ENCODE assay signal across 21 cellular contexts in genomic region chr10:131891929-131892816, GRCh38. TPM values are rescaled to one million over a fixed set of nuclear protein-coding genes. Genes with fewer than 3 reads are reported as not detected.
A peak's percentile ranks its signal among the peaks of the same experiment; 100 is the strongest.
DNase-seq lines count a peak whose midpoint lies in the region; ATAC-seq and TF ChIP-seq lines count a peak whose summit lies in the region.
"Had no signal": no experiment of that assay in that cellular context is flagged by ENCODE, and none has a peak within 500 bp of the region (broad histone marks: within the 10 kb centered on the region; RNA-seq: fewer than 3 reads in every experiment).

No MANE protein-coding gene starts in this region.

- peaks cover 13% of the 10 kb centered on the region for H3K4me1 ChIP-seq in CD8-positive, alpha-beta memory T cell (ENCODE audit: insufficient read depth, low read length)
- H3K4me1 ChIP-seq in GM23338 (ENCODE audit: insufficient read depth) (no peaks in the 10 kb centered on the region), neuronal stem cell (ENCODE audit: control insufficient read depth in 2 of 2, insufficient read depth in 1 of 2, low read depth in 1 of 2, low read length in 2 of 2) (peaks cover 1 to 3% of the 10 kb centered on the region in 2 donors), HAP-1 (peaks cover 6% of the 10 kb centered on the region; the same call in 1 of the 2 replicates)

- H3K14ac ChIP-seq in neuronal stem cell (ENCODE audit: low read length), result no peak overlapping the region

- H3K23ac ChIP-seq in neuronal stem cell (ENCODE audit: low read depth, low read length, poor library complexity), result peak overlapping the region; percentile 6

- no peaks in the 10 kb centered on the region for H3K9me3 Mint-ChIP-seq in CD8-positive, alpha-beta memory T cell
- H3K9me3 Mint-ChIP-seq in GM23338, result no peaks in the 10 kb centered on the region
- H3K9me3 Mint-ChIP-seq in chondrocyte (ENCODE audit: low read depth), result no peaks in the 10 kb centered on the region
- H3K9me3 Mint-ChIP-seq: CD8-positive, alpha-beta T cell had no signal

- no peak overlapping the region for H3K4me3 Mint-ChIP-seq in CD8-positive, alpha-beta memory T cell
- H3K4me3 Mint-ChIP-seq in GM23338 (no peak overlapping the region), chondrocyte (ENCODE audit: unreplicated experiment) (no peak overlapping the region)
- H3K4me3 Mint-ChIP-seq: CD8-positive, alpha-beta T cell had no signal

- peaks cover 0 to 8% of the 10 kb centered on the region in 2 donors for H3K27me3 Mint-ChIP-seq in CD8-positive, alpha-beta memory T cell
- H3K27me3 Mint-ChIP-seq in GM23338 (ENCODE audit: insufficient read depth, low read depth, poor library complexity) (peaks cover 6% of the 10 kb centered on the region), chondrocyte (ENCODE audit: low read depth) (peaks cover 26% of the 10 kb centered on the region)

- ATAC-seq in GM23338, result no peak
- ATAC-seq: CD8-positive, alpha-beta T cell had no signal

- no peaks in the 10 kb centered on the region for H3K36me3 ChIP-seq in CD8-positive, alpha-beta memory T cell (ENCODE audit: insufficient read depth, low read length)
- no peaks in the 10 kb centered on the region for H3K36me3 ChIP-seq in GM23338 (ENCODE audit: insufficient read depth)
- no peaks in the 10 kb centered on the region for H3K36me3 ChIP-seq in neuronal stem cell (replicated peaks in 1 of 2; ENCODE audit: control insufficient read depth in 2 of 2, insufficient read depth in 2 of 2, low read length in 2 of 2)
- H3K36me3 ChIP-seq in HAP-1 (replicated peaks), result no peaks in the 10 kb centered on the region

- TF ChIP-seq CTCF in GM23338 (conservative IDR thresholded peaks at IDR 0.05; ENCODE audit: low read depth in 2 of 2), result no peak
- TF ChIP-seq CTCF in chondrocyte (IDR thresholded peaks at IDR 0.05), result no peak

- H3K4me2 ChIP-seq in GM23338 (no peak overlapping the region), neuronal stem cell (ENCODE audit: insufficient read depth, low read length, poor library complexity, severe bottlenecking) (peak overlapping the region; percentile 41)

- H3K27ac ChIP-seq in CD8-positive, alpha-beta memory T cell (ENCODE audit: low read depth, low read length), result peak overlapping the region; percentile 64
- H3K27ac ChIP-seq in GM23338 (ENCODE audit: low read depth) (no peak overlapping the region), neuronal stem cell (replicated peaks; ENCODE audit: low read length) (no peak overlapping the region)
- H3K27ac ChIP-seq: C4-2B, GM23248 had no signal

- H3K36me3 Mint-ChIP-seq in CD8-positive, alpha-beta memory T cell, result no peaks in the 10 kb centered on the region
- H3K36me3 Mint-ChIP-seq in GM23338 (ENCODE audit: low read depth), result no peaks in the 10 kb centered on the region
- no peaks in the 10 kb centered on the region for H3K36me3 Mint-ChIP-seq in chondrocyte (ENCODE audit: low read depth)
- H3K36me3 Mint-ChIP-seq: CD8-positive, alpha-beta T cell had no signal

- H3K9me2 ChIP-seq in GM23338 (ENCODE audit: insufficient read depth), result no peaks in the 10 kb centered on the region

- no peak overlapping the region for H2BK15ac ChIP-seq in neuronal stem cell (ENCODE audit: low read length)

- H3K27me3 ChIP-seq in CD8-positive, alpha-beta memory T cell (ENCODE audit: insufficient read depth, low read length, poor library complexity, severe bottlenecking), result no peaks in the 10 kb centered on the region
- H3K27me3 ChIP-seq in GM23338 (ENCODE audit: insufficient read depth), result no peaks in the 10 kb centered on the region
- peaks cover 0 to 41% (median 3%) of the 10 kb centered on the region in 3 experiments for H3K27me3 ChIP-seq in neuronal stem cell (ENCODE audit: control insufficient read depth in 3 of 3, insufficient read depth in 3 of 3, low read depth in 1 of 3, low read length in 3 of 3)
- H3K27me3 ChIP-seq in HAP-1 (ENCODE audit: low read depth), result no peaks in the 10 kb centered on the region

- no peak overlapping the region for H3K4me3 ChIP-seq in CD8-positive, alpha-beta memory T cell (ENCODE audit: low read length)
- no peak overlapping the region for H3K4me3 ChIP-seq in GM23338
- H3K4me3 ChIP-seq in neuronal stem cell (ENCODE audit: low read length in 2 of 2), result no peak overlapping the region
- no peak overlapping the region for H3K4me3 ChIP-seq in HAP-1
- H3K4me3 ChIP-seq: GM23248 had no signal

- no peaks in the 10 kb centered on the region for H3F3A ChIP-seq in GM23338 (replicated peaks; ENCODE audit: low read depth)

- H3K18ac ChIP-seq in neuronal stem cell (ENCODE audit: low read length), result peak overlapping the region; percentile 39

- H2AFZ ChIP-seq in GM23338, result peak overlapping the region; percentile 86; the same call in 1 of the 2 replicates
- no peak overlapping the region for H2AFZ ChIP-seq in neuronal stem cell (ENCODE audit: low read length)
- H2AFZ ChIP-seq: GM23248 had no signal

- CTCF ChIA-PET in CD8-positive, alpha-beta memory T cell (lab: Charles Lee), result interaction anchor here (1.7 kb wide), 1 partner anchor 130 kb away, joined by 8 read pairs; no protein-coding TSS in a partner anchor

- no peak overlapping the region for H3K4ac ChIP-seq in neuronal stem cell (ENCODE audit: low read length)

- H2BK5ac ChIP-seq in neuronal stem cell (ENCODE audit: low read length), result no peak overlapping the region

- H3K4me1 Mint-ChIP-seq in CD8-positive, alpha-beta memory T cell, result peaks cover 19 to 22% (median 22%) of the 10 kb centered on the region in 3 donors
- peaks cover 7% of the 10 kb centered on the region for H3K4me1 Mint-ChIP-seq in GM23338
- H3K4me1 Mint-ChIP-seq in chondrocyte (ENCODE audit: low read depth), result no peaks in the 10 kb centered on the region

- H3K79me1 ChIP-seq in neuronal stem cell (ENCODE audit: low read depth, low read length), result no peaks in the 10 kb centered on the region

- in situ Hi-C loops in HAP-1 (cut with MboI; ENCODE audit: low sequenced_read_pairs), result no loop called here
- in situ Hi-C loops in G401 (cut with HindIII; ENCODE audit: low sequenced_read_pairs), result no loop called here

- H2AK5ac ChIP-seq in neuronal stem cell (ENCODE audit: low read depth, low read length), result no peak overlapping the region

- POLR2A ChIA-PET in CD8-positive, alpha-beta memory T cell (lab: Charles Lee), result no interaction called here

- no peak overlapping the region for H2BK12ac ChIP-seq in neuronal stem cell (ENCODE audit: low read length)

- H2BK120ac ChIP-seq in neuronal stem cell (ENCODE audit: low read depth, low read length), result no peak overlapping the region

- H4K91ac ChIP-seq in neuronal stem cell (ENCODE audit: low read depth, low read length, poor library complexity), result no peak overlapping the region

- no peaks in the 10 kb centered on the region for H3K9me3 ChIP-seq in CD8-positive, alpha-beta memory T cell (ENCODE audit: low read length)
- H3K9me3 ChIP-seq in neuronal stem cell (replicated peaks in 1 of 2; ENCODE audit: control insufficient read depth in 2 of 2, insufficient read depth in 1 of 2, low read depth in 1 of 2, low read length in 2 of 2) (no peaks in the 10 kb centered on the region), HAP-1 (no peaks in the 10 kb centered on the region)

- peak in 1 of 5 donors; percentile 33 for DNase-seq in CD8-positive, alpha-beta memory T cell
- DNase-seq in GM23338 (ENCODE audit: low spot score) (no peak), chondrocyte (ENCODE audit: low spot score) (peak; percentile 86), neuronal stem cell (ENCODE audit: low spot score) (no peak), HAP-1 (ENCODE audit: low spot score in 2 of 2) (no peak), NK-92 (lab: John Stamatoyannopoulos, UW; ENCODE audit: unreplicated experiment) (no peak), G401 (ENCODE audit: low spot score) (no peak), HK-2 (ENCODE audit: unreplicated experiment) (no peak)
- DNase-seq: CD8-positive, alpha-beta T cell; GM23248; KBM-7; MV-4-11; NCI-H1105; NCI-H1930; NCI-H2107; NCI-H446; NCI-H774; NK-92 treated with Interleukin-12 subunit alpha and Interleukin-12 subunit beta, amount 100 ng/mL, for 24 hours; PC-3; SHP77 had no signal

- H4K8ac ChIP-seq in neuronal stem cell (ENCODE audit: low read depth, low read length), result no peak overlapping the region

- WGBS in neuronal stem cell (ENCODE audit: extremely low coverage in 2 of 2, insufficient read length in 2 of 2, insufficient replicate concordance in 1 of 2), 2 donors, result no CpG with 5 or more reads among the region's 29 CpGs

- H3K79me2 ChIP-seq in GM23338 (replicated peaks; ENCODE audit: insufficient read depth), result no peaks in the 10 kb centered on the region

- peak overlapping the region in 1 of 8 donors; percentile 7 for H3K27ac Mint-ChIP-seq in CD8-positive, alpha-beta memory T cell
- no peak overlapping the region for H3K27ac Mint-ChIP-seq in GM23338
- no peak overlapping the region for H3K27ac Mint-ChIP-seq in chondrocyte (ENCODE audit: unreplicated experiment)
- H3K27ac Mint-ChIP-seq: CD8-positive, alpha-beta T cell had no signal

- H4K20me1 ChIP-seq in GM23338 (replicated peaks; ENCODE audit: insufficient read depth), result no peaks in the 10 kb centered on the region

- no peak overlapping the region for H3K9ac ChIP-seq in neuronal stem cell (ENCODE audit: low read depth, low read length, poor library complexity)
- H3K9ac ChIP-seq: GM23248 had no signal

TF ChIP-seq in GM23338, 12 proteins besides CTCF, POLR2A, EP300 and RAD21:
- no peak for TF ChIP-seq CREB1 (CRISPR knock-in tag; IDR thresholded peaks at IDR 0.05; ENCODE audit: low read depth)
- TF ChIP-seq EZH2phosphoT487 (IDR thresholded peaks at IDR 0.05; ENCODE audit: unreplicated experiment), result no peak
- TF ChIP-seq POLR2AphosphoS5 (IDR thresholded peaks at IDR 0.05; ENCODE audit: low read depth), result no peak
- TF ChIP-seq, protein P1, sequence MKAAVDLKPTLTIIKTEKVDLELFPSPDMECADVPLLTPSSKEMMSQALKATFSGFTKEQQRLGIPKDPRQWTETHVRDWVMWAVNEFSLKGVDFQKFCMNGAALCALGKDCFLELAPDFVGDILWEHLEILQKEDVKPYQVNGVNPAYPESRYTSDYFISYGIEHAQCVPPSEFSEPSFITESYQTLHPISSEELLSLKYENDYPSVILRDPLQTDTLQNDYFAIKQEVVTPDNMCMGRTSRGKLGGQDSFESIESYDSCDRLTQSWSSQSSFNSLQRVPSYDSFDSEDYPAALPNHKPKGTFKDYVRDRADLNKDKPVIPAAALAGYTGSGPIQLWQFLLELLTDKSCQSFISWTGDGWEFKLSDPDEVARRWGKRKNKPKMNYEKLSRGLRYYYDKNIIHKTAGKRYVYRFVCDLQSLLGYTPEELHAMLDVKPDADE (IDR thresholded peaks at IDR 0.05), result no peak

RNA-seq across cellular contexts. Expression of gene PPP2R2D, which starts 8.6 kb away (rescaled TPM):
- 10 to 100 TPM; 23.5 to 24.5 TPM for total RNA-seq in CD8-positive, alpha-beta memory T cell
- polyA plus RNA-seq in CD8-positive, alpha-beta memory T cell, result 34.0 TPM
- 33.7 and 35.8 TPM in 2 replicates for total RNA-seq in GM23338 (2014; rRNA removed; shearing (Covaris generic))
- 28.8 and 30.5 TPM in 2 replicates for polyA plus RNA-seq in GM23338 (2016; fragmentation: Nextera tagmentation; extraction: Ambion mirVana)
- total RNA-seq in chondrocyte, result 24.3 to 27.5 TPM (median 25.1 TPM) in 3 replicates
- 26.3 TPM for polyA plus RNA-seq in neuronal stem cell (2013, experiment 1 of 2)
- polyA plus RNA-seq in neuronal stem cell (2013, experiment 2 of 2), result 26.5 TPM
- 32.2 and 57.5 TPM in 2 replicates for total RNA-seq in G401 (2014; rRNA removed; shearing (Covaris generic))
